Comparison of ENCODE assay signal across 16 cellular contexts in genomic region chr13:110885516-110885915, GRCh38. TPM values are rescaled to one million over a fixed set of nuclear protein-coding genes. Genes with fewer than 3 reads are reported as not detected.
DNase-seq lines count a peak whose midpoint lies in the region; FAIRE-seq and TF ChIP-seq lines count a peak whose summit lies in the region.
"Had no signal": no experiment of that assay in that cellular context is flagged by ENCODE, and none has a peak within 500 bp of the region (broad histone marks: within the 10 kb centered on the region; RNA-seq: fewer than 3 reads in every experiment).

No MANE protein-coding gene starts in this region.

- TF ChIP-seq POLR2A in H54 (IDR thresholded peaks at IDR 0.05; ENCODE audit: low read depth, low read length) (no peak), erythroblast (IDR thresholded peaks at IDR 0.05; ENCODE audit: low read length) (no peak)

- H3K79me2 ChIP-seq in mammary epithelial cell (ENCODE audit: insufficient read depth, low read length), result no peaks in the 10 kb centered on the region

- 70% methylated on average over 9 of the region's 10 CpGs for WGBS in mammary epithelial cell (ENCODE audit: low coverage, missing lambda C conversion rate)

- FAIRE-seq in H54 (lab: Jason Lieb, UNC), result peak; percentile 41
- FAIRE-seq: GM12892 had no signal

- TF ChIP-seq CTCF in endothelial cell (IDR thresholded peaks at IDR 0.05; ENCODE audit: unreplicated experiment) (no peak), osteocyte (IDR thresholded peaks at IDR 0.05) (no peak), mammary epithelial cell (conservative IDR thresholded peaks at IDR 0.05 in 1 of 2, IDR thresholded peaks at IDR 0.05 in 1 of 2; ENCODE audit: extremely low read depth in 1 of 2, insufficient read depth in 1 of 2, low read depth in 1 of 2, low read length in 2 of 2) (no peak)

- no peaks in the 10 kb centered on the region for H3K27me3 ChIP-seq in mammary epithelial cell (ENCODE audit: insufficient read depth, low read length)

- in situ Hi-C loops in mammary epithelial cell (cut with MboI; ENCODE audit: low sequenced_read_pairs in 2 of 2), result no loop called here

- no peak overlapping the region for H3K4me3 ChIP-seq in mammary epithelial cell (replicated peaks in 1 of 3; ENCODE audit: insufficient read depth in 1 of 3, low read depth in 2 of 3, low read length in 3 of 3)

- H3K27ac Mint-ChIP-seq in IgD-negative memory B cell (peak overlapping the region in 2 of 3 donors; percentile 76 to 78), endothelial cell (ENCODE audit: unreplicated experiment) (peak overlapping the region; percentile 79), osteocyte (ENCODE audit: unreplicated experiment) (peak overlapping the region; percentile 62)

- H3K9me3 Mint-ChIP-seq in IgD-negative memory B cell (no peaks in the 10 kb centered on the region), endothelial cell (ENCODE audit: unreplicated experiment) (no peaks in the 10 kb centered on the region), osteocyte (ENCODE audit: unreplicated experiment) (no peaks in the 10 kb centered on the region)

- H3K4me3 Mint-ChIP-seq in IgD-negative memory B cell (no peak overlapping the region), endothelial cell (ENCODE audit: unreplicated experiment) (no peak overlapping the region), osteocyte (ENCODE audit: unreplicated experiment) (no peak overlapping the region)

- H4K20me1 ChIP-seq in mammary epithelial cell (ENCODE audit: insufficient read depth, low read length), result no peaks in the 10 kb centered on the region

- H3K9me3 ChIP-seq in mammary epithelial cell (replicated peaks; ENCODE audit: insufficient read depth, low read length), result no peaks in the 10 kb centered on the region

- H3K4me1 Mint-ChIP-seq in IgD-negative memory B cell (no peaks in the 10 kb centered on the region), endothelial cell (ENCODE audit: unreplicated experiment) (peaks cover 42% of the 10 kb centered on the region), osteocyte (ENCODE audit: unreplicated experiment) (peaks cover 28% of the 10 kb centered on the region)

- dilution Hi-C loops in mammary epithelial cell (cut with HindIII; ENCODE audit: low sequenced_read_pairs), result no loop called here

- DNase-seq in H54 (ENCODE audit: insufficient read length, low spot score), result no peak
- DNase-seq in endothelial cell (ENCODE audit: low spot score), result no peak
- no peak for DNase-seq in osteocyte (ENCODE audit: extremely low spot score, unreplicated experiment)
- DNase-seq in NCI-H1436 (lab: John Stamatoyannopoulos, UW), result no peak
- no peak for DNase-seq in mammary epithelial cell
- DNase-seq in erythroblast (lab: John Stamatoyannopoulos, UW), result no peak
- DNase-seq: DMS 273 treated with DMSO at 0.1 percent for 48 hours; GF-D8; NCI-H1105 treated with DMSO at 0.1 percent for 48 hours; NCI-H1930; NCI-H446; NK-92 treated with Interleukin-12 subunit alpha and Interleukin-12 subunit beta, amount 100 ng/mL, for 24 hours; SHP77 treated with DMSO at 0.1 percent for 48 hours had no signal

- H2AFZ ChIP-seq in mammary epithelial cell (ENCODE audit: low read depth, low read length), result no peak overlapping the region

- no peak overlapping the region for H3K27ac ChIP-seq in mammary epithelial cell (ENCODE audit: insufficient read depth, low read depth, low read length)
- H3K27ac ChIP-seq: C4-2B had no signal

- intact Hi-C loops in mammary epithelial cell (cut with micrococcal nuclease), result no loop called here

- no peaks in the 10 kb centered on the region for H3K36me3 ChIP-seq in mammary epithelial cell (ENCODE audit: insufficient read depth, low read length)

- no TSS peak for BruUV-seq in mammary epithelial cell (replicated peaks; lab: Mats Ljungman, UMichigan)

- CTCF ChIA-PET in mammary epithelial cell (lab: Charles Lee; ENCODE audit: low non-redundant PET), result no interaction called here

- H3K9ac ChIP-seq in mammary epithelial cell (ENCODE audit: insufficient read depth, low read length), result no peak overlapping the region

- no peaks in the 10 kb centered on the region for H3K4me1 ChIP-seq in mammary epithelial cell (ENCODE audit: insufficient read depth, low read length)

- H3K36me3 Mint-ChIP-seq in IgD-negative memory B cell, result peaks cover 2% of the 10 kb centered on the region
- H3K36me3 Mint-ChIP-seq in endothelial cell (ENCODE audit: low read depth, unreplicated experiment), result no peaks in the 10 kb centered on the region
- H3K36me3 Mint-ChIP-seq in osteocyte (ENCODE audit: unreplicated experiment), result peaks cover 9% of the 10 kb centered on the region

- H3K4me2 ChIP-seq in mammary epithelial cell (ENCODE audit: insufficient read depth, low read depth, low read length), result no peak overlapping the region

- no peaks in the 10 kb centered on the region for H3K27me3 Mint-ChIP-seq in IgD-negative memory B cell
- peaks cover 5% of the 10 kb centered on the region for H3K27me3 Mint-ChIP-seq in endothelial cell (ENCODE audit: unreplicated experiment)
- no peaks in the 10 kb centered on the region for H3K27me3 Mint-ChIP-seq in osteocyte (ENCODE audit: unreplicated experiment)

RNA-seq across cellular contexts. Expression of gene ANKRD10, which starts 29.4 kb away (rescaled TPM):
- polyA plus RNA-seq in IgD-negative memory B cell (94.2 TPM), mammary epithelial cell (18.3 TPM)
- total RNA-seq in endothelial cell (ENCODE audit: unreplicated experiment) (160 TPM), osteocyte (248 and 257 TPM in 2 replicates), mammary epithelial cell (10 to 100 TPM; 45.3 to 50.3 TPM)
- 15.6 TPM for polyA minus RNA-seq in mammary epithelial cell
